In genomic region chr11:27294654-27295053, GRCh38 we compare ENCODE assay signal across 1 cellular context.
TF ChIP-seq lines count a peak whose summit lies in the region.

No MANE protein-coding gene starts in this region.

TF ChIP-seq in neural cell, 6 proteins besides CTCF, POLR2A, EP300 and RAD21 (continued from another document):
- no peak for TF ChIP-seq REST (IDR thresholded peaks at IDR 0.05; ENCODE audit: borderline replicate concordance)
